ENCODE assay signal across 1 cellular context in genomic region chr9:127930298-127931091, GRCh38.
TF ChIP-seq lines count a peak whose summit lies in the region.

A gene with protein sequence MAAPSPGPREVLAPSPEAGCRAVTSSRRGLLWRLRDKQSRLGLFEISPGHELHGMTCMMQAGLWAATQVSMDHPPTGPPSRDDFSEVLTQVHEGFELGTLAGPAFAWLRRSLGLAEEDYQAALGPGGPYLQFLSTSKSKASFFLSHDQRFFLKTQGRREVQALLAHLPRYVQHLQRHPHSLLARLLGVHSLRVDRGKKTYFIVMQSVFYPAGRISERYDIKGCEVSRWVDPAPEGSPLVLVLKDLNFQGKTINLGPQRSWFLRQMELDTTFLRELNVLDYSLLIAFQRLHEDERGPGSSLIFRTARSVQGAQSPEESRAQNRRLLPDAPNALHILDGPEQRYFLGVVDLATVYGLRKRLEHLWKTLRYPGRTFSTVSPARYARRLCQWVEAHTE (minus strand): TSS chr9:127930777. CDS start chr9:127930752, 25 bp downstream.

TF ChIP-seq in H1, 55 proteins besides CTCF, POLR2A, EP300 and RAD21 (continued from another document):
- TF ChIP-seq USF2 (IDR thresholded peaks at IDR 0.05; ENCODE audit: low read length) (no peak), KDM5A (IDR thresholded peaks at IDR 0.05; ENCODE audit: low read length) (no peak), RXRA (IDR thresholded peaks at IDR 0.05; ENCODE audit: insufficient read depth, low read depth, low read length) (no peak), TAF7 (optimal IDR thresholded peaks at IDR 0.05; ENCODE audit: borderline replicate concordance, low read depth, low read length) (peak; percentile 21), GABPA (IDR thresholded peaks at IDR 0.05; ENCODE audit: borderline replicate concordance, insufficient read depth, low read length) (0 out of 2 replicates have a peak, but pooled peaks have one; percentile 5), ASH2L (IDR thresholded peaks at IDR 0.05; ENCODE audit: low read length) (peak; percentile 29), BACH1 (IDR thresholded peaks at IDR 0.05; ENCODE audit: low read length) (0 out of 2 replicates have a peak, but pooled peaks have one; percentile 8), PHF8 (conservative IDR thresholded peaks at IDR 0.05; ENCODE audit: low read depth, low read length) (peak; percentile 18; the same call in 1 of the 2 replicates), YY1 (IDR thresholded peaks at IDR 0.05; ENCODE audit: low read depth, low read length) (peak; percentile 58; the same call in 1 of the 2 replicates), NRF1 (IDR thresholded peaks at IDR 0.05; ENCODE audit: low read depth, low read length) (no peak), CREB1 (IDR thresholded peaks at IDR 0.05) (no peak; the same call in 1 of the 2 replicates), SP4 (IDR thresholded peaks at IDR 0.05; ENCODE audit: low read length) (peak; percentile 66), EGR1 (IDR thresholded peaks at IDR 0.05; ENCODE audit: borderline replicate concordance, low read depth, low read length) (peak; percentile 97), SP1 (IDR thresholded peaks at IDR 0.05; ENCODE audit: low read depth, low read length) (peak; percentile 69; the same call in 1 of the 2 replicates), KDM1A (IDR thresholded peaks at IDR 0.05; ENCODE audit: borderline replicate concordance, low read length) (no peak), MAFK (IDR thresholded peaks at IDR 0.05; ENCODE audit: low read depth, low read length) (no peak), CTBP2 (IDR thresholded peaks at IDR 0.05; ENCODE audit: borderline replicate concordance, insufficient read depth, insufficient read length, low read length) (no peak), RFX5 (IDR thresholded peaks at IDR 0.05; ENCODE audit: borderline replicate concordance, low read depth, low read length) (no peak), SAP30 (IDR thresholded peaks at IDR 0.05; ENCODE audit: insufficient read depth, insufficient replicate concordance, low read length) (no peak), CEBPB (IDR thresholded peaks at IDR 0.05; ENCODE audit: low read depth, low read length) (no peak), TBP (IDR thresholded peaks at IDR 0.05; ENCODE audit: low read depth, low read length) (no peak), BRCA1 (IDR thresholded peaks at IDR 0.05; ENCODE audit: low read depth, low read length) (no peak), KDM4A (IDR thresholded peaks at IDR 0.05; ENCODE audit: low read depth, low read length, severe bottlenecking) (peak; percentile 63), POLR2AphosphoS5 (IDR thresholded peaks at IDR 0.05; ENCODE audit: low read depth, low read length) (peak; percentile 72; the same call in 1 of the 2 replicates), SIRT6 (IDR thresholded peaks at IDR 0.05; ENCODE audit: low read length) (no peak), SP2 (IDR thresholded peaks at IDR 0.05; ENCODE audit: low read length) (peak; percentile 24; the same call in 1 of the 2 replicates), MAX (IDR thresholded peaks at IDR 0.05) (peak; percentile 73), CHD1 (IDR thresholded peaks at IDR 0.05; ENCODE audit: low read depth, low read length) (no peak)
TF ChIP-seq in H1: peak in this region for 16.
